In genomic region chr10:84076540-84077195, GRCh38 we compare ENCODE assay signal across 8 cellular contexts.
DNase-seq lines count a peak whose midpoint lies in the region; ATAC-seq and TF ChIP-seq lines count a peak whose summit lies in the region.

No MANE protein-coding gene starts in this region.

- no peaks in the 10 kb centered on the region for H3K36me3 Mint-ChIP-seq in HFFc6 (ENCODE audit: low read depth)
- H3K36me3 Mint-ChIP-seq in activated CD4-positive, alpha-beta T cell treated with anti-CD3 and anti-CD28 coated beads, Interleukin-2, amount 10 ng/mL, durations not matched to agents 7 days and 5 days (ENCODE audit: low read depth): no peaks in the 10 kb centered on the region

- peak overlapping the region; percentile 76; the same call in 1 of the 2 replicates for H3K27ac Mint-ChIP-seq in HFFc6
- H3K27ac Mint-ChIP-seq in activated CD4-positive, alpha-beta T cell treated with anti-CD3 and anti-CD28 coated beads, Interleukin-2, amount 10 ng/mL, durations not matched to agents 7 days and 5 days: no peak overlapping the region

- H3K27me3 ChIP-seq in DOHH2 (ENCODE audit: control insufficient read depth, low read length) (no peaks in the 10 kb centered on the region), WERI-Rb-1 (ENCODE audit: insufficient read depth, low read depth, severe bottlenecking) (no peaks in the 10 kb centered on the region), left lung (no peaks in the 10 kb centered on the region)

- no peak overlapping the region for H3K4me3 ChIP-seq in DOHH2 (ENCODE audit: low read length)
- H3K4me3 ChIP-seq in WERI-Rb-1 (ENCODE audit: low read depth, low read length): no peak overlapping the region
- no peak overlapping the region for H3K4me3 ChIP-seq in left lung

- H4K20me1 ChIP-seq in DOHH2 (ENCODE audit: control insufficient read depth, insufficient read depth, low read depth, low read length): no peaks in the 10 kb centered on the region

- no peaks in the 10 kb centered on the region for H3K9me3 ChIP-seq in DOHH2 (ENCODE audit: control insufficient read depth, insufficient read depth, low read length)
- no peaks in the 10 kb centered on the region for H3K9me3 ChIP-seq in WERI-Rb-1 (ENCODE audit: severe bottlenecking)
- H3K9me3 ChIP-seq in left lung: no peaks in the 10 kb centered on the region

- H3K36me3 ChIP-seq in DOHH2 (ENCODE audit: control insufficient read depth, low read length) (no peaks in the 10 kb centered on the region), WERI-Rb-1 (no peaks in the 10 kb centered on the region), left lung (no peaks in the 10 kb centered on the region)

- DNase-seq in HFFc6 (peak; percentile 21), WERI-Rb-1 (peak; percentile 21), left lung (no peak), NCI-H2227 treated with DMSO at 0.1 percent for 48 hours (lab: John Stamatoyannopoulos, UW) (no peak), HK-2 (ENCODE audit: unreplicated experiment) (no peak), NCI-H146 treated with DMSO at 0.1 percent for 48 hours (lab: John Stamatoyannopoulos, UW; ENCODE audit: unreplicated experiment) (no peak)
- DNase-seq in activated CD4-positive, alpha-beta T cell treated with anti-CD3 and anti-CD28 coated beads, Interleukin-2, amount 10 ng/mL, durations not matched to agents 7 days and 5 days: no peak

- no peaks in the 10 kb centered on the region for H3K9me2 ChIP-seq in DOHH2 (replicated peaks; ENCODE audit: control insufficient read depth, low read length)

- CTCF ChIA-PET in activated CD4-positive, alpha-beta T cell treated with anti-CD3 and anti-CD28 coated beads, Interleukin-2, amount 10 ng/mL, durations not matched to agents 7 days and 5 days (lab: Charles Lee): interaction anchor here (1.3 kb wide), 1 partner anchor 13 kb away, joined by 5 read pairs; no protein-coding TSS in a partner anchor

- H3K9me3 Mint-ChIP-seq in HFFc6: no peaks in the 10 kb centered on the region
- no peaks in the 10 kb centered on the region for H3K9me3 Mint-ChIP-seq in activated CD4-positive, alpha-beta T cell treated with anti-CD3 and anti-CD28 coated beads, Interleukin-2, amount 10 ng/mL, durations not matched to agents 7 days and 5 days

- H3K4me2 ChIP-seq in DOHH2 (ENCODE audit: low read length): no peak overlapping the region

- peaks cover 16% of the 10 kb centered on the region for H3K4me1 Mint-ChIP-seq in HFFc6 (ENCODE audit: low read depth)
- no peaks in the 10 kb centered on the region for H3K4me1 Mint-ChIP-seq in activated CD4-positive, alpha-beta T cell treated with anti-CD3 and anti-CD28 coated beads, Interleukin-2, amount 10 ng/mL, durations not matched to agents 7 days and 5 days

- peak; percentile 26 for ATAC-seq in left lung

- H3K27me3 Mint-ChIP-seq in HFFc6 (ENCODE audit: insufficient read depth): no peaks in the 10 kb centered on the region
- H3K27me3 Mint-ChIP-seq in activated CD4-positive, alpha-beta T cell treated with anti-CD3 and anti-CD28 coated beads, Interleukin-2, amount 10 ng/mL, durations not matched to agents 7 days and 5 days: peaks cover 1% of the 10 kb centered on the region

- no peaks in the 10 kb centered on the region for H3K4me1 ChIP-seq in DOHH2 (ENCODE audit: control insufficient read depth, low read length)
- H3K4me1 ChIP-seq in left lung: no peaks in the 10 kb centered on the region

- POLR2A ChIA-PET in activated CD4-positive, alpha-beta T cell treated with anti-CD3 and anti-CD28 coated beads, Interleukin-2, amount 10 ng/mL, durations not matched to agents 7 days and 5 days (lab: Charles Lee): no interaction called here

- peak; percentile 51 for TF ChIP-seq CTCF in DOHH2 (IDR thresholded peaks at IDR 0.05; ENCODE audit: low read depth, low read length, poor library complexity, severe bottlenecking)
- TF ChIP-seq CTCF in HFFc6 (IDR thresholded peaks at IDR 0.05): peak; percentile 62
- TF ChIP-seq CTCF in WERI-Rb-1 (IDR thresholded peaks at IDR 0.05; ENCODE audit: low read depth, low read length): peak; percentile 58
- no peak for TF ChIP-seq CTCF in left lung (IDR thresholded peaks at IDR 0.05)

- intact Hi-C loops in left lung (cut with DNase I): no loop called here

- no peak overlapping the region; the same call in 1 of the 2 replicates for H3K4me3 Mint-ChIP-seq in HFFc6
- H3K4me3 Mint-ChIP-seq in activated CD4-positive, alpha-beta T cell treated with anti-CD3 and anti-CD28 coated beads, Interleukin-2, amount 10 ng/mL, durations not matched to agents 7 days and 5 days: no peak overlapping the region

- no peaks in the 10 kb centered on the region for H3F3A ChIP-seq in DOHH2 (ENCODE audit: control insufficient read depth, insufficient read depth)

- H3K27ac ChIP-seq in DOHH2 (ENCODE audit: low read depth, low read length) (no peak overlapping the region), WERI-Rb-1 (no peak overlapping the region), left lung (peak overlapping the region in 1 of 2 donors; percentile 33)

- H3K79me2 ChIP-seq in DOHH2 (ENCODE audit: control insufficient read depth, low read length): no peaks in the 10 kb centered on the region

Comparison
In these comparisons a context has a peak if more than half of its experiments do, and no peak if none do; other contexts are left out.
1. CTCF ChIP-seq: peak in DOHH2 (single experiment), HFFc6 (single experiment) and WERI-Rb-1 (single experiment); none in left lung (0 of 2).
2. DNase-seq: peak in HFFc6 (single experiment) and WERI-Rb-1 (single experiment); none in left lung (0 of 2), NCI-H2227 treated with DMSO at 0.1 percent for 48 hours (single experiment), HK-2 (single experiment), NCI-H146 treated with DMSO at 0.1 percent for 48 hours (single experiment) and activated CD4-positive, alpha-beta T cell treated with anti-CD3 and anti-CD28 coated beads, Interleukin-2, amount 10 ng/mL, durations not matched to agents 7 days and 5 days (single experiment).